Comparison of ENCODE assay signal across 1 cellular context in genomic region chr12:54287316-54288157, GRCh38.
TF ChIP-seq lines count a peak whose summit lies in the region.

No MANE protein-coding gene starts in this region.

TF ChIP-seq in K562, 482 proteins besides CTCF, POLR2A, EP300 and RAD21 (continues in another document):
- TF ChIP-seq NFXL1 (CRISPR knock-in tag; IDR thresholded peaks at IDR 0.05) (0 out of 2 replicates have a peak, but pooled peaks have one; percentile 25), TOE1 (IDR thresholded peaks at IDR 0.05; ENCODE audit: borderline replicate concordance) (no peak), TOE1 (CRISPR knock-in tag; IDR thresholded peaks at IDR 0.05; ENCODE audit: borderline replicate concordance, low read depth) (no peak), CHD2 (IDR thresholded peaks at IDR 0.05; ENCODE audit: low read depth, low read length) (0 out of 2 replicates have a peak, but pooled peaks have one; percentile 45), ILK (tag; IDR thresholded peaks at IDR 0.05; ENCODE audit: borderline replicate concordance, low read depth) (no peak), SIN3B (IDR thresholded peaks at IDR 0.05; ENCODE audit: low read depth) (no peak), HMBOX1 (IDR thresholded peaks at IDR 0.05) (no peak), TEAD4 (IDR thresholded peaks at IDR 0.05; ENCODE audit: low read length) (peak; percentile 20; the same call in 1 of the 2 replicates), TEAD4 (CRISPR knock-in tag; IDR thresholded peaks at IDR 0.05; ENCODE audit: borderline replicate concordance) (no peak), SNIP1 (IDR thresholded peaks at IDR 0.05; ENCODE audit: low read depth) (0 out of 2 replicates have a peak, but pooled peaks have one; percentile 8), ZNF644 (tag; IDR thresholded peaks at IDR 0.05; ENCODE audit: low read depth) (no peak), SMARCE1 (IDR thresholded peaks at IDR 0.05) (no peak), KAT7 (CRISPR knock-in tag; IDR thresholded peaks at IDR 0.05; ENCODE audit: borderline replicate concordance) (peak; percentile 91; the same call in 1 of the 2 replicates), STAT5A (IDR thresholded peaks at IDR 0.05; ENCODE audit: borderline replicate concordance, low read length) (peak; percentile 26; the same call in 1 of the 2 replicates), KLF10 (CRISPR knock-in tag; IDR thresholded peaks at IDR 0.05) (peak; percentile 78; the same call in 1 of the 2 replicates), LCOR (CRISPR knock-in tag; IDR thresholded peaks at IDR 0.05) (peak; percentile 69; the same call in 1 of the 2 replicates), EP400 (IDR thresholded peaks at IDR 0.05) (no peak), GMEB1 (CRISPR knock-in tag; IDR thresholded peaks at IDR 0.05) (no peak), ZFP30 (CRISPR knock-in tag; IDR thresholded peaks at IDR 0.05; ENCODE audit: borderline replicate concordance) (no peak), ILF3 (IDR thresholded peaks at IDR 0.05; ENCODE audit: borderline replicate concordance) (no peak), ETV1 (tag; conservative IDR thresholded peaks at IDR 0.05; ENCODE audit: low read depth) (no peak), ZNF707 (CRISPR knock-in tag; conservative IDR thresholded peaks at IDR 0.05) (no peak), RUNX1 (IDR thresholded peaks at IDR 0.05; ENCODE audit: low read depth) (no peak), E2F3 (CRISPR knock-in tag; IDR thresholded peaks at IDR 0.05) (no peak), ELF1 (tag; IDR thresholded peaks at IDR 0.05) (no peak), CREM (IDR thresholded peaks at IDR 0.05; ENCODE audit: low read depth) (peak; percentile 10; the same call in 1 of the 2 replicates), GATA2 (CRISPR knock-in tag; IDR thresholded peaks at IDR 0.05) (no peak), FOXK1 (CRISPR knock-in tag; IDR thresholded peaks at IDR 0.05; ENCODE audit: borderline replicate concordance) (peak; percentile 94; the same call in 1 of the 2 replicates), NRF1 (conservative IDR thresholded peaks at IDR 0.05 in 1 of 2, IDR thresholded peaks at IDR 0.05 in 1 of 2) (no peak), ZBTB8A (IDR thresholded peaks at IDR 0.05; ENCODE audit: partially characterized antibody) (no peak), CGGBP1 (CRISPR knock-in tag; IDR thresholded peaks at IDR 0.05) (peak; percentile 84; the same call in 1 of the 2 replicates), ZNF253 (CRISPR knock-in tag; conservative IDR thresholded peaks at IDR 0.05) (peak; percentile 49; the same call in 1 of the 2 replicates), SP1 (CRISPR knock-in tag; IDR thresholded peaks at IDR 0.05) (peak; percentile 52; the same call in 1 of the 2 replicates), TEAD1 (CRISPR knock-in tag; IDR thresholded peaks at IDR 0.05) (peak in 1 of 2 experiments; percentile 62; a peak in 2 of 4 replicates), POLR3A (IDR thresholded peaks at IDR 0.05; ENCODE audit: borderline replicate concordance, extremely low read depth, insufficient read depth, insufficient read length) (no peak), ETS2 (tag; IDR thresholded peaks at IDR 0.05; ENCODE audit: borderline replicate concordance, poor library complexity, severe bottlenecking) (no peak), OTX1 (CRISPR knock-in tag; IDR thresholded peaks at IDR 0.05) (peak; percentile 81), THRAP3 (IDR thresholded peaks at IDR 0.05; ENCODE audit: borderline replicate concordance) (peak; percentile 52; the same call in 1 of the 2 replicates), KHSRP (IDR thresholded peaks at IDR 0.05) (0 out of 2 replicates have a peak, but pooled peaks have one; percentile 58), CBFA2T2 (conservative IDR thresholded peaks at IDR 0.05) (no peak), FUS (optimal IDR thresholded peaks at IDR 0.05; ENCODE audit: low read depth, low read length) (no peak), ZBED1 (IDR thresholded peaks at IDR 0.05) (peak; percentile 15; the same call in 1 of the 2 replicates), ZNF584 (CRISPR knock-in tag; IDR thresholded peaks at IDR 0.05; ENCODE audit: low read depth) (no peak), ELF4 (CRISPR knock-in tag; IDR thresholded peaks at IDR 0.05) (no peak), ZBTB1 (CRISPR knock-in tag; IDR thresholded peaks at IDR 0.05; ENCODE audit: borderline replicate concordance, low read depth) (peak; percentile 37; the same call in 1 of the 2 replicates), ZNF347 (CRISPR knock-in tag; IDR thresholded peaks at IDR 0.05; ENCODE audit: low read depth) (peak; percentile 66; the same call in 1 of the 2 replicates), SRF (CRISPR knock-in tag; IDR thresholded peaks at IDR 0.05) (0 out of 4 replicates have a peak, but pooled peaks of 1 of the 2 experiments have one; percentile 6), MECOM (CRISPR knock-in tag; IDR thresholded peaks at IDR 0.05) (no peak; the same call in 1 of the 2 replicates), ZMIZ1 (IDR thresholded peaks at IDR 0.05; ENCODE audit: low read depth in 2 of 2, low read length in 2 of 2) (no peak), ZNF212 (CRISPR knock-in tag; IDR thresholded peaks at IDR 0.05) (0 out of 2 replicates have a peak, but pooled peaks have one; percentile 32), MAZ (CRISPR knock-in tag; conservative IDR thresholded peaks at IDR 0.05 in 1 of 2, IDR thresholded peaks at IDR 0.05 in 1 of 2) (peak in 1 of 2 experiments; percentile 66; a peak in 1 of 4 replicates), BACH1 (tag; IDR thresholded peaks at IDR 0.05) (no peak), ZNF224 (CRISPR knock-in tag; IDR thresholded peaks at IDR 0.05) (no peak)
- TF ChIP-seq, protein P1, sequence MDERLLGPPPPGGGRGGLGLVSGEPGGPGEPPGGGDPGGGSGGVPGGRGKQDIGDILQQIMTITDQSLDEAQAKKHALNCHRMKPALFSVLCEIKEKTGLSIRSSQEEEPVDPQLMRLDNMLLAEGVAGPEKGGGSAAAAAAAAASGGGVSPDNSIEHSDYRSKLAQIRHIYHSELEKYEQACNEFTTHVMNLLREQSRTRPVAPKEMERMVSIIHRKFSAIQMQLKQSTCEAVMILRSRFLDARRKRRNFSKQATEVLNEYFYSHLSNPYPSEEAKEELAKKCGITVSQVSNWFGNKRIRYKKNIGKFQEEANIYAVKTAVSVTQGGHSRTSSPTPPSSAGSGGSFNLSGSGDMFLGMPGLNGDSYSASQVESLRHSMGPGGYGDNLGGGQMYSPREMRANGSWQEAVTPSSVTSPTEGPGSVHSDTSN (CRISPR knock-in tag; IDR thresholded peaks at IDR 0.05; ENCODE audit: low read depth): no peak
- TF ChIP-seq, protein P1 (tag; conservative IDR thresholded peaks at IDR 0.05; ENCODE audit: low read depth): no peak
- TF ChIP-seq, protein P2, sequence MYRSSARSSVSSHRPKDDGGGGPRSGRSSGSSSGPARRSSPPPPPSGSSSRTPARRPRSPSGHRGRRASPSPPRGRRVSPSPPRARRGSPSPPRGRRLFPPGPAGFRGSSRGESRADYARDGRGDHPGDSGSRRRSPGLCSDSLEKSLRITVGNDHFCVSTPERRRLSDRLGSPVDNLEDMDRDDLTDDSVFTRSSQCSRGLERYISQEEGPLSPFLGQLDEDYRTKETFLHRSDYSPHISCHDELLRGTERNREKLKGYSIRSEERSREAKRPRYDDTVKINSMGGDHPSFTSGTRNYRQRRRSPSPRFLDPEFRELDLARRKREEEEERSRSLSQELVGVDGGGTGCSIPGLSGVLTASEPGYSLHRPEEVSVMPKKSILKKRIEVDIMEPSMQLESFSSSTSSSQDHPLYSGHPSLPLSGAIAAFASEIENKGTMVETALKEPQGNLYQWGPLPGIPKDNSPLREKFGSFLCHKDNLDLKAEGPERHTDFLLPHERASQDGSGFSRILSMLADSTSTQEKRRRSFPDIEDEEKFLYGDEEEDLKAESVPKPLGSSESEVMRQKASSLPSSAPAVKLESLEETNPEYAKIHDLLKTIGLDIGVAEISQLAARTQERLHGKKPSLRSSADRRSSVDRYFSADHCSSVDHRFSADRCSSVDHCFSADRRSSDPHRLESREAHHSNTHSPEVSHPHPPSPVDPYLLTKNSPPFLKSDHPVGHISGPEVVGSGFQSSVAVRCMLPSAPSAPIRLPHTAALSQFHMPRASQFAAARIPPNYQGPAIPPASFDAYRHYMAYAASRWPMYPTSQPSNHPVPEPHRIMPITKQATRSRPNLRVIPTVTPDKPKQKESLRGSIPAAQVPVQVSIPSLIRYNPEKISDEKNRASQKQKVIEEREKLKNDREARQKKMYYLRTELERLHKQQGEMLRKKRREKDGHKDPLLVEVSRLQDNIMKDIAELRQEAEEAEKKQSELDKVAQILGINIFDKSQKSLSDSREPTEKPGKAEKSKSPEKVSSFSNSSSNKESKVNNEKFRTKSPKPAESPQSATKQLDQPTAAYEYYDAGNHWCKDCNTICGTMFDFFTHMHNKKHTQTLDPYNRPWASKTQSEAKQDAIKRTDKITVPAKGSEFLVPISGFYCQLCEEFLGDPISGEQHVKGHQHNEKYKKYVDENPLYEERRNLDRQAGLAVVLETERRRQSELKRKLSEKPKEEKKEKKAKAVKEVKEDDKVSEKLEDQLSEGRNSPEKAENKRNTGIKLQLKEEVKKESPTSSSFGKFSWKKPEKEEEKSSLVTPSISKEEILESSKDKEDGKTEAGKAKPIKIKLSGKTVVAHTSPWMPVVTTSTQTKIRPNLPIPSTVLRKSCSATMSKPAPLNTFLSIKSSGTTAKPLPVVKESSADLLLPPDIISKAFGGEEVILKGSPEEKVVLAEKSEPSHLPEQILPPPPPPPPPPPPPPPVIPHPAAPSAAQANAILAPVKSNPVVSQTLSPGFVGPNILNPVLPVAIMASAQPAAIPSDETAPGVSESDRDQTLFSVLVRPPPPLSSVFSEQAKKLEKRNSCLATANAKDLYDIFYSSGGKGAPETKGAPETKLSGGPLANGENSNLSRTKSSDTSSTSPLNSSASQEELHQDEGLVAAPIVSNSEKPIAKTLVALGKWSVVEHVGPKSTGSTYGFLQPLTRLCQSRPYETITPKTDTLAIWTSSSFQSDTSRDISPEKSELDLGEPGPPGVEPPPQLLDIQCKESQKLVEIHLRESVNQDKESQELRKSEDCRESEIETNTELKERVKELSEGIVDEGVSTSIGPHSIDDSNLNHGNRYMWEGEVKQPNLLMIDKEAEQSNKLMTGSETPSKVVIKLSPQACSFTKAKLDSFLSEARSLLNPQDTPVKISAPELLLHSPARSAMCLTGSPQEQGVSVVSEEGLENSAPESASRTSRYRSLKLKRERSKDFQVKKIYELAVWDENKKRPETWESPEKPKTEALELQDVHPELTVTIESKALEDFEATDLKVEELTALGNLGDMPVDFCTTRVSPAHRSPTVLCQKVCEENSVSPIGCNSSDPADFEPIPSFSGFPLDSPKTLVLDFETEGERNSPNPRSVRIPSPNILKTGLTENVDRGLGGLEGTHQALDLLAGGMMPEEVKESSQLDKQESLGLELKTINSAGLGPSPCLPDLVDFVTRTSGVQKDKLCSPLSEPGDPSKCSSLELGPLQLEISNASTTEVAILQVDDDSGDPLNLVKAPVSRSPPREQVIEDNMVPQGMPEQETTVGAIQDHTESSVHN (IDR thresholded peaks at IDR 0.05; ENCODE audit: borderline replicate concordance in 1 of 2, low read depth in 1 of 2): no peak
